Comparison of ENCODE assay signal across 10 cellular contexts in the genomic region with DNA sequence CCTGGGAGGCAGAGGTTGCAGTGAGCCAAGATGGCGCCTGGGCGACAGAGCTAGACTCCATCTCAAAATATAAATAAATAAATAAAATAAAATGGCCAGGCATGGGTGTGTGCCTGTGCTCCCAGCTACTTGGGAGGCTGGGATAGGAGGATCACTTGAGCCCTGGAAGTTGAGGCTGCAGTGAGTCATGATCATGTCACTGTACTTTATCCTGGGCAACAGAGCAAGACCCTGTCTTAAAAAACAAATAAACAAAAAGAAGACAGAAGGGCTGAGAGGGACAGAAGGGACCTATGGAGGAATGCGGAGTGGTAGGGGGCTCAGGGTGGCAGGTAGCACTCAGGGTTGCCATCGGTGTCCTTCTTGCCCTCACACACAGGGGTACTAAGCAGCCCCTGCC. TPM values are rescaled to one million over a fixed set of nuclear protein-coding genes. Genes with fewer than 3 reads are reported as not detected.
DNase-seq lines count a peak whose midpoint lies in the region; ATAC-seq and TF ChIP-seq lines count a peak whose summit lies in the region.
"Had no signal": no experiment of that assay in that cellular context is flagged by ENCODE, and none has a peak within 500 bp of the region (broad histone marks: within the 10 kb centered on the region; RNA-seq: fewer than 3 reads in every experiment).

No MANE protein-coding gene starts in this region.

- no peak for ATAC-seq in GM19467 (IDR thresholded peaks at IDR 0.05; ENCODE audit: unreplicated experiment)

- H3K4me1 ChIP-seq in SJCRH30 (peaks cover 29% of the 10 kb centered on the region), esophagus squamous epithelium (peaks cover 6 to 60% (median 32%) of the 10 kb centered on the region in 3 donors), skeletal muscle tissue (ENCODE audit: control insufficient read depth in 3 of 3, insufficient read depth in 3 of 3, low read length in 3 of 3) (peaks cover 44 to 60% (median 59%) of the 10 kb centered on the region in 3 donors)

- peaks cover 17% of the 10 kb centered on the region for H3K36me3 ChIP-seq in SJCRH30
- H3K36me3 ChIP-seq in esophagus squamous epithelium = peaks cover 0 to 19% (median 0%) of the 10 kb centered on the region in 3 donors
- H3K36me3 ChIP-seq in skeletal muscle tissue (ENCODE audit: control insufficient read depth in 3 of 3, insufficient read depth in 3 of 3, low read length in 3 of 3) = peaks cover 0 to 6% (median 4%) of the 10 kb centered on the region in 3 donors
- H3K36me3 ChIP-seq: ovary had no signal

- DNase-seq in HFFc6 (no peak), SJCRH30 (no peak), esophagus squamous epithelium (lab: John Stamatoyannopoulos, UW) (no peak), islet precursor cell (no peak), occipital lobe (lab: John Stamatoyannopoulos, UW) (no peak), NCI-H748 (lab: John Stamatoyannopoulos, UW; ENCODE audit: unreplicated experiment) (no peak)
- DNase-seq: DMS79 treated with DMSO at 0.1 percent for 48 hours had no signal

- peaks cover 6% of the 10 kb centered on the region for H3K36me3 Mint-ChIP-seq in HFFc6 (ENCODE audit: low read depth)

- no peak for TF ChIP-seq POLR2A in esophagus squamous epithelium (IDR thresholded peaks at IDR 0.05)

- H3K9me3 ChIP-seq in SJCRH30 (replicated peaks) (no peaks in the 10 kb centered on the region), esophagus squamous epithelium (no peaks in the 10 kb centered on the region), skeletal muscle tissue (ENCODE audit: control insufficient read depth in 3 of 3, low read length in 3 of 3) (no peaks in the 10 kb centered on the region)
- H3K9me3 ChIP-seq: ovary had no signal

- no peak overlapping the region for H3K4me3 Mint-ChIP-seq in HFFc6

- peaks cover 52% of the 10 kb centered on the region for H3K4me1 Mint-ChIP-seq in HFFc6 (ENCODE audit: low read depth)

- H3K4me3 ChIP-seq in SJCRH30 (no peak overlapping the region), esophagus squamous epithelium (no peak overlapping the region), skeletal muscle tissue (ENCODE audit: low read length in 3 of 3) (no peak overlapping the region)
- H3K4me3 ChIP-seq: ovary had no signal

- H3K9me3 Mint-ChIP-seq in HFFc6 = no peaks in the 10 kb centered on the region

- no peak overlapping the region for H3K9ac ChIP-seq in skeletal muscle tissue (ENCODE audit: low read depth in 1 of 3, low read length in 3 of 3)

- H3K27ac ChIP-seq in SJCRH30 = peak overlapping the region; percentile 77; the same call in 1 of the 2 replicates
- peak overlapping the region; percentile 4 to 75 (median 48) for H3K27ac ChIP-seq in esophagus squamous epithelium
- H3K27ac ChIP-seq in skeletal muscle tissue (ENCODE audit: low read depth, low read length) = peak overlapping the region; percentile 85

- peak overlapping the region; percentile 93 for H3K27ac Mint-ChIP-seq in HFFc6

- H3K27me3 Mint-ChIP-seq in HFFc6 (ENCODE audit: insufficient read depth) = peaks cover 2% of the 10 kb centered on the region

- intact Hi-C loops in esophagus squamous epithelium (cut with DNase I) = no loop called here

- H3K27me3 ChIP-seq in SJCRH30 = no peaks in the 10 kb centered on the region
- H3K27me3 ChIP-seq in esophagus squamous epithelium = no peaks in the 10 kb centered on the region
- no peaks in the 10 kb centered on the region for H3K27me3 ChIP-seq in skeletal muscle tissue (ENCODE audit: control insufficient read depth in 3 of 3, insufficient read depth in 3 of 3, low read length in 3 of 3)
- H3K27me3 ChIP-seq: ovary had no signal

- WGBS in esophagus squamous epithelium, 2 donors = 91% methylated on average over 4 of the region's 4 CpGs

- no peak for TF ChIP-seq CTCF in HFFc6 (IDR thresholded peaks at IDR 0.05)
- no peak for TF ChIP-seq CTCF in esophagus squamous epithelium (IDR thresholded peaks at IDR 0.05)

RNA-seq across cellular contexts. Expression of a gene that starts 40.8 kb away (rescaled TPM):
- total RNA-seq in HFFc6 (2021; fragmentation: NEBNext Ultra II Directional; extraction: Animal tissue kit (Norgen Biotek cat#: 25700)) = 10 to 100 TPM; 10.3 to 11.9 (median 11.2) TPM
- total RNA-seq in SJCRH30 (2014; rRNA removed; shearing (Covaris generic)) = 4.4 and 4.9 TPM in 2 replicates
- total RNA-seq in esophagus squamous epithelium (10 to 100 TPM in 2 of 4 donors, 1 to 10 TPM in 2; 5.2 to 14.5 (median 10.2) TPM), skeletal muscle tissue (7.3 TPM), occipital lobe (15.0 TPM)

RNA-seq across cellular contexts. Expression of a gene that starts 43.0 kb away (rescaled TPM):
- 10 to 100 TPM; 15.8 to 21.8 (median 19.5) TPM for total RNA-seq in HFFc6 (2021; fragmentation: NEBNext Ultra II Directional; extraction: Animal tissue kit (Norgen Biotek cat#: 25700))
- total RNA-seq in SJCRH30 (2014; rRNA removed; shearing (Covaris generic)) = 33.0 and 39.2 TPM in 2 replicates
- 1 to 10 TPM; 5.2 to 7.6 (median 5.8) TPM for total RNA-seq in esophagus squamous epithelium
- 19.3 TPM for total RNA-seq in skeletal muscle tissue
- 12.0 TPM for total RNA-seq in occipital lobe

RNA-seq across cellular contexts. Expression of a gene that starts 58.7 kb away (rescaled TPM):
- under 1 TPM; 0.21 to 0.46 (median 0.31) TPM for total RNA-seq in HFFc6 (2021; fragmentation: NEBNext Ultra II Directional; extraction: Animal tissue kit (Norgen Biotek cat#: 25700))
- total RNA-seq in SJCRH30 (2014; rRNA removed; shearing (Covaris generic)) = 0.10 and 0.18 TPM in 2 replicates
- total RNA-seq in esophagus squamous epithelium = 1 to 10 TPM in 1 of 4 donors, under 1 TPM in 1, not detected in 2; 0.19 to 1.1 TPM
- not detected for total RNA-seq in skeletal muscle tissue
- not detected for total RNA-seq in occipital lobe
